26 cellular contexts compared by ENCODE assay signal in genomic region chr7:49875336-49875735, GRCh38.
"Had no signal": no experiment of that assay in that cellular context is flagged by ENCODE, and none has a peak within 500 bp of the region (broad histone marks: within the 10 kb centered on the region; RNA-seq: fewer than 3 reads in every experiment).

No MANE protein-coding gene starts in this region.

- H3K27me3 ChIP-seq: stomach, suprapubic skin, testis, thyroid gland, tibial artery, tibial nerve, upper lobe of left lung, upper lobe of right lung, uterus, vagina had no signal

- ATAC-seq: stimulated activated effector memory CD8-positive, alpha-beta T cell treated with anti-CD3 and anti-CD28 coated beads, Interleukin-12 subunit alpha, Interleukin-12 subunit beta, amount 100 ng/mL, for 72 hours; stimulated activated memory B cell treated with anti-CD40 and anti-IgM and Interleukin-4, amounts not matched to agents 10 μg/mL and 1 μg/mL and 100 μg/mL, for 72 hours; stimulated activated naive B cell treated with anti-CD40 and anti-IgM and Interleukin-4, amounts not matched to agents 10 μg/mL and 1 μg/mL and 100 μg/mL, for 72 hours; stimulated activated naive CD8-positive, alpha-beta T cell treated with anti-CD3 and anti-CD28 coated beads, Interleukin-15, amount 100 ng/mL, for 72 hours; stimulated activated naive CD8-positive, alpha-beta T cell treated with anti-CD3 and anti-CD28 coated beads, Interleukin-15, Interleukin-2, amounts not matched to agents 100 U/mL and 50 U/mL, for 24 hours; upper lobe of right lung had no signal

- H3K36me3 ChIP-seq: stomach, suprapubic skin, thoracic aorta, thyroid gland, tibial artery, tibial nerve, upper lobe of left lung, upper lobe of right lung, uterus, vagina had no signal

- H3K4me1 ChIP-seq: stomach, testis, thyroid gland, tibial artery, tibial nerve, upper lobe of left lung, upper lobe of right lung, uterus, vagina had no signal

- H3K9me3 ChIP-seq: stomach, suprapubic skin, testis, thoracic aorta, thyroid gland, tibial artery, upper lobe of left lung, upper lobe of right lung, uterus, vagina had no signal

- DNase-seq: stimulated activated CD4-positive, alpha-beta T cell treated with anti-CD3 and anti-CD28 coated beads, Interleukin-2, amount 100 ng/mL, for 48 hours; stimulated activated CD4-positive, alpha-beta T cell treated with anti-CD3 and anti-CD28 coated beads, Interleukin-4, amount 100 ng/mL, for 1 hour; stimulated activated CD4-positive, alpha-beta T cell treated with anti-CD3 and anti-CD28 coated beads, Interleukin-4, amount 100 ng/mL, for 24 hours; stimulated activated CD4-positive, alpha-beta T cell treated with anti-CD3 and anti-CD28 coated beads, Interleukin-4, amount 100 ng/mL, for 4 hours; stimulated activated CD8-positive, alpha-beta memory T cell treated with anti-CD3 and anti-CD28 coated beads, Interleukin-4, amount 100 ng/mL, for 48 hours; stimulated activated naive B cell treated with anti-CD40 and anti-IgM and Interleukin-4, amounts not matched to agents 10 μg/mL and 1 μg/mL and 100 μg/mL, for 72 hours; stimulated activated naive CD4-positive, alpha-beta T cell; stimulated activated naive CD4-positive, alpha-beta T cell treated with Interleukin-2 at 50 U/mL for 16 hours; stimulated activated naive CD8-positive, alpha-beta T cell treated with anti-CD3 and anti-CD28 coated beads, Interleukin-15, amount 100 ng/mL, for 72 hours; stimulated activated naive CD8-positive, alpha-beta T cell treated with anti-CD3 and anti-CD28 coated beads, Interleukin-15, Interleukin-2, amounts not matched to agents 100 U/mL and 50 U/mL, for 24 hours; stomach; substantia nigra; testis; thyroid gland; tibial artery; trophoblast cell; upper lobe of left lung; upper lobe of right lung; uterus had no signal

- H3K27ac ChIP-seq: stomach, suprapubic skin, testis, thoracic aorta, thyroid gland, tibial artery, tibial nerve, upper lobe of left lung, upper lobe of right lung, uterus, vagina had no signal

- FAIRE-seq: urothelium cell line had no signal

- H3K4me3 ChIP-seq: stomach, suprapubic skin, testis, thoracic aorta, thyroid gland, tibial artery, tibial nerve, upper lobe of left lung, upper lobe of right lung, uterus, vagina had no signal
